Comparison of ENCODE assay signal across 9 cellular contexts in genomic region chr7:148209643-148210042, GRCh38.
"Had no signal": no experiment of that assay in that cellular context is flagged by ENCODE, and none has a peak within 500 bp of the region (broad histone marks: within the 10 kb centered on the region; RNA-seq: fewer than 3 reads in every experiment).

No MANE protein-coding gene starts in this region.

- H3K4me1 Mint-ChIP-seq: IgD-negative memory B cell had no signal

- H3K9me3 ChIP-seq: HAP-1 had no signal

- DNase-seq: GM23248, GOT3, H7, HFFc6 had no signal

- H3K27ac ChIP-seq: GM23248, HL-60 had no signal

- H3K4me3 ChIP-seq: GM23248, HAP-1 had no signal

- H3K4me1 ChIP-seq: HAP-1 had no signal

- ATAC-seq: HCT116, HepG2 had no signal

- H3K4me3 Mint-ChIP-seq: HFFc6, IgD-negative memory B cell had no signal

- H3K36me3 Mint-ChIP-seq: IgD-negative memory B cell had no signal

- H3K36me3 ChIP-seq: HAP-1 had no signal

- H3K27ac Mint-ChIP-seq: HFFc6, IgD-negative memory B cell had no signal

- FAIRE-seq: HepG2 had no signal
